20 cellular contexts compared by ENCODE assay signal in the genomic region with DNA sequence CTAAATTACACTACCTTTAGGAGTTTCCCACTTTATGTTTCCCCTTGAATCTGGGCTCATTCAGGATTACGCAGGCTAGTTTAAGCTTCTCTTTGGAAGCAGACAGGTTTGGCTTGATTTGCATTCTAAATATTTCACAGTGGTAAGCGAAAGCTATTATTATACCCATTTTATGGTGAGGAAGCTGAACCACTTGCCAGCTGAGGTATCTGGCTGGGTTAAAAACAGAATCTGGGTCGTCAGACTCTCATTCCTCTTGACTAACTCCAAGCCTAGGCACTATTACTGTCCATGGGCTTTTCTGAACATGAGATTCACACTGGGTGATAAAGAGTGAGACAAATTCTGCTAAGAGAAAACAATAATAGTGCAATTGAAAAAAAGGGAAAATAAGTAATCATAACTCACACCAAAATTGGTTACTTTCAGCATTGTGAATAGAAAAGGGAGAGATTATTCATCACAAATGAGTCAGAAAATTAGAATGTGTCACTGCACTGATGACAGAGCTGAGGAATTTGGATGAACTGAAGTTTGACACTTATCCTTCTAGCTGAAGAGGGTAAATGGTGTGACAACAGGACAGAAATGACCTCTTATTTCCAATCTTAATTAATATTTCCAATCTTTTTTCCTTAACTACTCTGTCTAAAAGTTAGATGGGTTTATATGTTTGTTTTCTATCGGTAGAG.
DNase-seq lines count a peak whose midpoint lies in the region; ATAC-seq, FAIRE-seq and TF ChIP-seq lines count a peak whose summit lies in the region.
"Had no signal": no experiment of that assay in that cellular context is flagged by ENCODE, and none has a peak within 500 bp of the region (broad histone marks: within the 10 kb centered on the region; RNA-seq: fewer than 3 reads in every experiment).

No MANE protein-coding gene starts in this region.

- no peaks in the 10 kb centered on the region for H3K36me3 Mint-ChIP-seq in activated naive CD8-positive, alpha-beta T cell treated with anti-CD3 and anti-CD28 coated beads, Interleukin-2, amount 50 U/mL, for 24 hours (ENCODE audit: low read depth)
- H3K36me3 Mint-ChIP-seq in activated naive CD8-positive, alpha-beta T cell treated with anti-CD3 and anti-CD28 coated beads for 36 hours = peaks cover 1% of the 10 kb centered on the region

- no peak overlapping the region for H3K27ac Mint-ChIP-seq in activated naive CD8-positive, alpha-beta T cell treated with anti-CD3 and anti-CD28 coated beads, Interleukin-2, amount 50 U/mL, for 24 hours
- H3K27ac Mint-ChIP-seq in activated naive CD8-positive, alpha-beta T cell treated with anti-CD3 and anti-CD28 coated beads for 36 hours = no peak overlapping the region
- H3K27ac Mint-ChIP-seq: naive thymus-derived CD4-positive, alpha-beta T cell had no signal

- peaks cover 2% of the 10 kb centered on the region for H3K27me3 Mint-ChIP-seq in activated naive CD8-positive, alpha-beta T cell treated with anti-CD3 and anti-CD28 coated beads, Interleukin-2, amount 50 U/mL, for 24 hours
- no peaks in the 10 kb centered on the region for H3K27me3 Mint-ChIP-seq in activated naive CD8-positive, alpha-beta T cell treated with anti-CD3 and anti-CD28 coated beads for 36 hours

- peaks cover 40% of the 10 kb centered on the region for H3K4me1 Mint-ChIP-seq in activated naive CD8-positive, alpha-beta T cell treated with anti-CD3 and anti-CD28 coated beads, Interleukin-2, amount 50 U/mL, for 24 hours
- peaks cover 39% of the 10 kb centered on the region for H3K4me1 Mint-ChIP-seq in activated naive CD8-positive, alpha-beta T cell treated with anti-CD3 and anti-CD28 coated beads for 36 hours

- no peaks in the 10 kb centered on the region for H3K9me3 Mint-ChIP-seq in activated naive CD8-positive, alpha-beta T cell treated with anti-CD3 and anti-CD28 coated beads, Interleukin-2, amount 50 U/mL, for 24 hours
- no peaks in the 10 kb centered on the region for H3K9me3 Mint-ChIP-seq in activated naive CD8-positive, alpha-beta T cell treated with anti-CD3 and anti-CD28 coated beads for 36 hours
- H3K9me3 Mint-ChIP-seq: naive thymus-derived CD4-positive, alpha-beta T cell had no signal

- DNase-seq in activated naive CD8-positive, alpha-beta T cell treated with anti-CD3 and anti-CD28 coated beads, Interleukin-2, amount 50 U/mL, for 24 hours = no peak
- no peak for DNase-seq in activated naive CD8-positive, alpha-beta T cell treated with anti-CD3 and anti-CD28 coated beads for 36 hours
- peak; percentile 75 for DNase-seq in RKO (ENCODE audit: low spot score)
- peak; percentile 68 for DNase-seq in kidney glomerular epithelial cell (lab: John Stamatoyannopoulos, UW)
- DNase-seq in urothelium cell line (ENCODE audit: low spot score) = peak; percentile 29
- no peak for DNase-seq in HEK293T (ENCODE audit: extremely low spot score)
- DNase-seq: activated CD8-positive, alpha-beta memory T cell treated with anti-CD3 and anti-CD28 coated beads, Interleukin-2, amount 50 U/mL, for 4 hours; adrenal gland; AML-193; cerebellar nuclear complex; COR-L47; Kasumi-1; naive thymus-derived CD4-positive, alpha-beta T cell; NCI-H1694 treated with DMSO at 0.1 percent for 48 hours; SJCRH30; stimulated activated CD4-positive, alpha-beta T cell treated with anti-CD3 and anti-CD28 coated beads, Interleukin-12 subunit alpha, Interleukin-12 subunit beta, amount 100 ng/mL, for 4 hours had no signal

- FAIRE-seq in urothelium cell line (lab: Jason Lieb, UNC) = peak; percentile 79
- FAIRE-seq: G401.6, GM12878 had no signal

- POLR2A ChIA-PET in HEK293T (lab: Yijun Ruan, JAX) = no interaction called here

- ATAC-seq in activated naive CD8-positive, alpha-beta T cell treated with anti-CD3 and anti-CD28 coated beads, Interleukin-2, amount 50 U/mL, for 24 hours = peak; percentile 87
- ATAC-seq in HG02981 (IDR thresholded peaks at IDR 0.05; ENCODE audit: unreplicated experiment) = no peak
- no peak for ATAC-seq in HG02798 (IDR thresholded peaks at IDR 0.05; ENCODE audit: poor library complexity, unreplicated experiment)
- ATAC-seq: GM12878; naive thymus-derived CD4-positive, alpha-beta T cell had no signal

- no peak overlapping the region for H3K4me3 Mint-ChIP-seq in activated naive CD8-positive, alpha-beta T cell treated with anti-CD3 and anti-CD28 coated beads, Interleukin-2, amount 50 U/mL, for 24 hours
- no peak overlapping the region for H3K4me3 Mint-ChIP-seq in activated naive CD8-positive, alpha-beta T cell treated with anti-CD3 and anti-CD28 coated beads for 36 hours
- H3K4me3 Mint-ChIP-seq: naive thymus-derived CD4-positive, alpha-beta T cell had no signal

- CTCF ChIA-PET in HEK293T (lab: Yijun Ruan, JAX) = no interaction called here

TF ChIP-seq in HEK293T, 16 proteins besides CTCF, POLR2A, EP300 and RAD21:
- TF ChIP-seq ELF4 (IDR thresholded peaks at IDR 0.05) (no peak), NFRKB (IDR thresholded peaks at IDR 0.05) (no peak), FOXA1 (IDR thresholded peaks at IDR 0.05) (no peak), SP1 (IDR thresholded peaks at IDR 0.05) (no peak), ZNF384 (IDR thresholded peaks at IDR 0.05) (no peak), HDGF (IDR thresholded peaks at IDR 0.05; ENCODE audit: borderline replicate concordance) (no peak), FOXK2 (IDR thresholded peaks at IDR 0.05) (no peak), LEF1 (IDR thresholded peaks at IDR 0.05; ENCODE audit: borderline replicate concordance) (no peak), ARNT (IDR thresholded peaks at IDR 0.05) (no peak)
TF ChIP-seq in HEK293T: peak in this region for 0.

Comparison
In these comparisons a context has a peak if more than half of its experiments do, and no peak if none do; other contexts are left out.
1. DNase-seq: peak in RKO (single experiment), kidney glomerular epithelial cell (single experiment) and urothelium cell line (single experiment); none in activated naive CD8-positive, alpha-beta T cell treated with anti-CD3 and anti-CD28 coated beads, Interleukin-2, amount 50 U/mL, for 24 hours (single experiment), activated naive CD8-positive, alpha-beta T cell treated with anti-CD3 and anti-CD28 coated beads for 36 hours (single experiment) and HEK293T (single experiment).